Comparison of ENCODE assay signal across 8 cellular contexts in genomic region chr11:2194877-2195755, GRCh38. TPM values are rescaled to one million over a fixed set of nuclear protein-coding genes. Genes with fewer than 3 reads are reported as not detected.
DNase-seq lines count a peak whose midpoint lies in the region; ATAC-seq and TF ChIP-seq lines count a peak whose summit lies in the region.

No MANE protein-coding gene starts in this region.

- intact Hi-C loops in activated CD4-positive, alpha-beta T cell treated with anti-CD3 and anti-CD28 coated beads for 36 hours (cut with DNase I, micrococcal nuclease) = loop anchor here (5.0 to 10.0 kb wide), 4 partner anchors 207 to 692 kb away; partner anchors contain the start of genes CDKN1C (in 1 of the 2) and TSSC4 (in 1 of the 2)

- H3K79me2 ChIP-seq in neural cell (replicated peaks; ENCODE audit: insufficient read depth, low read length) = no peaks in the 10 kb centered on the region

- H3K4me1 Mint-ChIP-seq in activated CD4-positive, alpha-beta T cell treated with anti-CD3 and anti-CD28 coated beads for 36 hours = no peaks in the 10 kb centered on the region

- H3K36me3 ChIP-seq in neural cell (ENCODE audit: insufficient read depth, low read length) = no peaks in the 10 kb centered on the region

- no peak overlapping the region for H3K4me3 Mint-ChIP-seq in activated CD4-positive, alpha-beta T cell treated with anti-CD3 and anti-CD28 coated beads for 36 hours

- no peaks in the 10 kb centered on the region for H3K9me2 ChIP-seq in neural cell (ENCODE audit: insufficient read depth, low read length)

- TF ChIP-seq RAD21 in Ishikawa (IDR thresholded peaks at IDR 0.05; ENCODE audit: low read depth) (peak; percentile 46; the same call in 1 of the 2 replicates), neural cell (conservative IDR thresholded peaks at IDR 0.05) (peak; percentile 16)

- no peak overlapping the region for H3K9ac ChIP-seq in neural cell (ENCODE audit: low read length)

- H3K27ac Mint-ChIP-seq in activated CD4-positive, alpha-beta T cell treated with anti-CD3 and anti-CD28 coated beads for 36 hours = no peak overlapping the region

- H2AFZ ChIP-seq in neural cell (ENCODE audit: low read depth, low read length) = no peak overlapping the region

- POLR2A ChIA-PET in activated CD4-positive, alpha-beta T cell treated with anti-CD3 and anti-CD28 coated beads for 36 hours (lab: Charles Lee) = no interaction called here

- no peaks in the 10 kb centered on the region for H3K36me3 Mint-ChIP-seq in activated CD4-positive, alpha-beta T cell treated with anti-CD3 and anti-CD28 coated beads for 36 hours (ENCODE audit: low read depth)

- no peak overlapping the region for H3K27ac ChIP-seq in neural cell (ENCODE audit: low read length)

- peaks cover 12% of the 10 kb centered on the region for H3K27me3 Mint-ChIP-seq in activated CD4-positive, alpha-beta T cell treated with anti-CD3 and anti-CD28 coated beads for 36 hours

- no peaks in the 10 kb centered on the region for H3K9me3 ChIP-seq in neural cell (ENCODE audit: low read length)

- peak; percentile 51 for ATAC-seq in activated CD4-positive, alpha-beta T cell treated with anti-CD3 and anti-CD28 coated beads for 36 hours
- no peak for ATAC-seq in GM21723 (IDR thresholded peaks at IDR 0.05; ENCODE audit: unreplicated experiment)
- ATAC-seq in HG03108 (IDR thresholded peaks at IDR 0.05; ENCODE audit: unreplicated experiment) = no peak
- no peak for ATAC-seq in GM21515 (IDR thresholded peaks at IDR 0.05; ENCODE audit: unreplicated experiment)

- H3K9me3 Mint-ChIP-seq in activated CD4-positive, alpha-beta T cell treated with anti-CD3 and anti-CD28 coated beads for 36 hours (ENCODE audit: low read depth) = no peaks in the 10 kb centered on the region

- H3K4me3 ChIP-seq in neural cell (ENCODE audit: low read length) = no peak overlapping the region

- no peaks in the 10 kb centered on the region for H3F3A ChIP-seq in neural cell (ENCODE audit: insufficient read depth, low read length, poor library complexity, severe bottlenecking)

- peak; percentile 66 for TF ChIP-seq CTCF in neural cell (IDR thresholded peaks at IDR 0.05; ENCODE audit: poor library complexity, severe bottlenecking)

- TF ChIP-seq EP300 in Ishikawa (IDR thresholded peaks at IDR 0.05; ENCODE audit: borderline replicate concordance) = no peak
- TF ChIP-seq EP300 in neural cell (conservative IDR thresholded peaks at IDR 0.05; ENCODE audit: poor library complexity, severe bottlenecking) = no peak

- DNase-seq in D341Med (ENCODE audit: low spot score) (peak; percentile 79), dermis blood vessel endothelial cell (peak; percentile 55)
- peak; percentile 74 for DNase-seq in activated CD4-positive, alpha-beta T cell treated with anti-CD3 and anti-CD28 coated beads for 36 hours

- no peaks in the 10 kb centered on the region for H4K20me1 ChIP-seq in neural cell (ENCODE audit: insufficient read depth)

- H3K27me3 ChIP-seq in neural cell (ENCODE audit: insufficient read depth, low read depth, low read length) = no peaks in the 10 kb centered on the region

- CTCF ChIA-PET in activated CD4-positive, alpha-beta T cell treated with anti-CD3 and anti-CD28 coated beads for 36 hours (lab: Charles Lee) = interaction anchor here (0.6 to 3.9 kb wide), 6 partner anchors 36 to 225 kb away, joined by 3 to 30 read pairs (median 4); partner anchors contain the start of genes C11orf21 and TSPAN32

- H3K4me2 ChIP-seq in neural cell (ENCODE audit: low read length) = no peak overlapping the region

TF ChIP-seq in Ishikawa, 13 proteins besides CTCF, POLR2A, EP300 and RAD21:
- no peak for TF ChIP-seq FOXM1 (IDR thresholded peaks at IDR 0.05; ENCODE audit: borderline replicate concordance, low read depth)
- TF ChIP-seq ZBTB7A (IDR thresholded peaks at IDR 0.05; ENCODE audit: low read depth) = peak; percentile 99
- no peak for TF ChIP-seq TCF12 (IDR thresholded peaks at IDR 0.05; ENCODE audit: low read depth)
- no peak for TF ChIP-seq USF1 (IDR thresholded peaks at IDR 0.05)
- TF ChIP-seq TEAD4 (IDR thresholded peaks at IDR 0.05) = no peak
- no peak for TF ChIP-seq CEBPB (IDR thresholded peaks at IDR 0.05)

TF ChIP-seq in neural cell, 6 proteins besides CTCF, POLR2A, EP300 and RAD21:
- no peak for TF ChIP-seq SMC3 (conservative IDR thresholded peaks at IDR 0.05; ENCODE audit: poor library complexity)
- TF ChIP-seq TAF1 (IDR thresholded peaks at IDR 0.05; ENCODE audit: low read depth) = no peak

RNA-seq across cellular contexts. Expression of gene TH, which starts 23.5 kb away (rescaled TPM):
- total RNA-seq in activated CD4-positive, alpha-beta T cell treated with anti-CD3 and anti-CD28 coated beads for 36 hours = not detected
- total RNA-seq in dermis blood vessel endothelial cell = not detected in 2 replicates
- polyA plus RNA-seq in neural cell = 3.6 and 10.9 TPM in 2 replicates
- polyA minus RNA-seq in neural cell = 2.1 and 3.9 TPM in 2 replicates

RNA-seq across cellular contexts. Expression of gene INS, which starts 34.1 kb away (rescaled TPM):
- total RNA-seq in activated CD4-positive, alpha-beta T cell treated with anti-CD3 and anti-CD28 coated beads for 36 hours = not detected
- total RNA-seq in dermis blood vessel endothelial cell = not detected in 2 replicates
- not detected in 2 replicates for polyA plus RNA-seq in neural cell
- not detected in 2 replicates for polyA minus RNA-seq in neural cell

RNA-seq across cellular contexts. Expression of gene IGF2, which starts 55.9 kb away (rescaled TPM):
- 1 to 10 TPM; 8.6 to 9.2 TPM for total RNA-seq in activated CD4-positive, alpha-beta T cell treated with anti-CD3 and anti-CD28 coated beads for 36 hours
- total RNA-seq in dermis blood vessel endothelial cell = 3.5 and 11.2 TPM in 2 replicates
- polyA plus RNA-seq in neural cell = not detected in 2 replicates
- polyA minus RNA-seq in neural cell = not detected in 2 replicates
